ENCODE assay signal across 8 cellular contexts in the genomic region with DNA sequence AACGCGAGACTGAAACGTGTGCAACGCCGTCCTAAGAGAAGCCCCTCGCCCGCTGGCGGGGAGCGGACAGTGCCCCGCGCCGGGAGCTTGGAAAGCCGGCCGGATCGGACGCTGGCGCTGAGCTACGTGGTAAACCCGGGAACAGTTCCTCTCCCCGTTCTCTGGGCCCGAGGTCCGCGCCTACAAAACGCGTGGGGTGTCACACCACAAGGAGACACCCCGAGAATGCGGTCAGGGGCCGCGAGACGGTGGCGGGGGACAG. TPM values are rescaled to one million over a fixed set of nuclear protein-coding genes. Genes with fewer than 3 reads are reported as not detected.
A peak's percentile ranks its signal among the peaks of the same experiment; 100 is the strongest.
DNase-seq lines count a peak whose midpoint lies in the region; ATAC-seq and TF ChIP-seq lines count a peak whose summit lies in the region.

No MANE protein-coding gene starts in this region.

- H3K27ac ChIP-seq in KOPT-K1 (ENCODE audit: low read depth, low read length, poor library complexity, severe bottlenecking) (peak overlapping the region; percentile 98), coronary artery (peak overlapping the region; percentile 95 to 97)

- TF ChIP-seq CTCF in GM12875 (IDR thresholded peaks at IDR 0.05; ENCODE audit: borderline replicate concordance, insufficient read depth, low read depth, low read length) = no peak
- TF ChIP-seq CTCF in coronary artery (IDR thresholded peaks at IDR 0.05) = no peak

- H3K27me3 Mint-ChIP-seq in naive B cell = no peaks in the 10 kb centered on the region

- H3K4me3 Mint-ChIP-seq in naive B cell = peak overlapping the region; percentile 83 to 98 (median 92)

- H3K9me3 ChIP-seq in KOPT-K1 (ENCODE audit: insufficient read depth, low read length, poor library complexity, severe bottlenecking) = no peaks in the 10 kb centered on the region

- no peaks in the 10 kb centered on the region for H3K9me3 Mint-ChIP-seq in naive B cell

- H3K4me3 ChIP-seq in GM12875 (ENCODE audit: low read depth, low read length) (peak overlapping the region; percentile 81), coronary artery (peak overlapping the region; percentile 80)

- H3K27ac Mint-ChIP-seq in naive B cell = peak overlapping the region in 5 of 6 donors; percentile 78 to 93 (median 84)

- DNase-seq in coronary artery (ENCODE audit: low spot score) = no peak
- no peak for DNase-seq in naive B cell
- DNase-seq in UCSD-AML1 (lab: John Stamatoyannopoulos, UW; ENCODE audit: unreplicated experiment) = no peak
- DNase-seq in stimulated activated naive CD4-positive, alpha-beta T cell treated with Interleukin-2 at 50 U/mL for 16 hours (lab: John Stamatoyannopoulos, UW) = no peak
- no peak for DNase-seq in activated CD4-positive, alpha-beta T cell treated with anti-CD3 and anti-CD28 coated beads, Interleukin-2, amount 50 U/mL, for 48 hours

- peaks cover 19% of the 10 kb centered on the region; the same call in 1 of the 2 replicates for H3K36me3 ChIP-seq in KOPT-K1 (ENCODE audit: insufficient read depth, low read length)

- peaks cover 42 to 52% (median 47%) of the 10 kb centered on the region in 3 donors for H3K4me1 Mint-ChIP-seq in naive B cell

- no peak for ATAC-seq in naive B cell (ENCODE audit: low read depth in 2 of 2)
- ATAC-seq in HG03442 (IDR thresholded peaks at IDR 0.05; ENCODE audit: unreplicated experiment) = no peak

- H3K36me3 Mint-ChIP-seq in naive B cell = no peaks in the 10 kb centered on the region

RNA-seq across cellular contexts. Expression of gene NCOA5, which starts 0.8 kb away (rescaled TPM):
- polyA plus RNA-seq in naive B cell (ENCODE audit: low read depth in 6 of 6) = 10 to 100 TPM; 13.8 to 39.3 (median 27.3) TPM

RNA-seq across cellular contexts. Expression of gene CD40, which starts 29.1 kb away (rescaled TPM):
- polyA plus RNA-seq in naive B cell (ENCODE audit: low read depth in 6 of 6) = 100 to 1,000 TPM; 273 to 368 (median 312) TPM

RNA-seq across cellular contexts. Expression of gene SLC12A5, which starts 60.0 kb away (rescaled TPM):
- polyA plus RNA-seq in naive B cell (ENCODE audit: low read depth in 6 of 6) = not detected
